ENCODE assay signal across 8 cellular contexts in the genomic region with DNA sequence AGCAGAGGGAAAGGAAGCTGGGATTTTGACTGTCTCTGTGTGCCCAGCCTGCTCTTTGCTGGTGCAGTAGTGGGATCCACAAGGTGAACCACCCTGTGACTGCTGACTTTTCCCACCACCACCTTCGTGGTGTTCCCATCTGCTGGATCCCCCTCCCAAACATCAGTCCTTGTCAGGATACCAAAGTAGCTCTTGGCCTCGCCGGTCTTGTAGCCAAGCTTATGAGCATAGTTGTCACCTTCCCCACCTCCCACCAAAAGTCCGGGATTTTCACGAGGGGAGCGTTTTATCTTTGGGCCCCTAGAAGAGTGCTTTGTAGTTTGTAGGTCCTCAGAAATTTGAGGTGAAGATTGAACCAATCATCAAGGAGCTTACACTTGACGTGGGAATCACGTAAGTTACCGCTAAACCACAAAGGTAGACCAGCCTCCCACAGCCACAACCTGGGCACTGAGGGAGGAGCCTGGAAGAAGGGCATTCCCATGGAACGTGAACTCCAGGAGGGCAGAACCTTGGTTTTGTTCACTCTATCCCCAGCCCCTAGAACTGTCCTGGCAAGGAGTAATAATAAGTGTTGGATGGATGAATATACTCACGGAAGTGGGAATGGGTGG. TPM values are rescaled to one million over a fixed set of nuclear protein-coding genes. Genes with fewer than 3 reads are reported as not detected.
DNase-seq lines count a peak whose midpoint lies in the region; ATAC-seq, FAIRE-seq and TF ChIP-seq lines count a peak whose summit lies in the region.

No MANE protein-coding gene starts in this region.

- FAIRE-seq in GM19239 (lab: Jason Lieb, UNC), result no peak

- peak overlapping the region; percentile 57 for H3K27ac Mint-ChIP-seq in activated naive CD8-positive, alpha-beta T cell treated with anti-CD3 and anti-CD28 coated beads, Interleukin-2, amount 10 ng/mL, durations not matched to agents 7 days and 5 days

- H3K27me3 ChIP-seq in heart left ventricle, result no peaks in the 10 kb centered on the region
- no peaks in the 10 kb centered on the region for H3K27me3 ChIP-seq in right atrium auricular region
- no peaks in the 10 kb centered on the region for H3K27me3 ChIP-seq in mesenchymal stem cell (ENCODE audit: control insufficient read depth in 1 of 2, insufficient read depth in 1 of 2, low read length in 2 of 2)
- H3K27me3 ChIP-seq in upper lobe of left lung, result no peaks in the 10 kb centered on the region

- ATAC-seq in heart left ventricle, result no peak
- no peak for ATAC-seq in activated naive CD8-positive, alpha-beta T cell treated with anti-CD3 and anti-CD28 coated beads, Interleukin-2, amount 10 ng/mL, durations not matched to agents 7 days and 5 days (ENCODE audit: low read depth)
- no peak for ATAC-seq in upper lobe of left lung (ENCODE audit: low FRiP score in 2 of 2)

- H3K4me1 ChIP-seq in heart left ventricle (peaks cover 2 to 62% (median 35%) of the 10 kb centered on the region in 12 donors), right atrium auricular region (peaks cover 0 to 42% of the 10 kb centered on the region in 2 donors), mesenchymal stem cell (ENCODE audit: control insufficient read depth, insufficient read depth, low read depth, low read length) (peaks cover 20% of the 10 kb centered on the region), upper lobe of left lung (peaks cover 33 to 53% (median 38%) of the 10 kb centered on the region in 4 donors)

- H2BK120ac ChIP-seq in mesenchymal stem cell (ENCODE audit: low read depth, low read length), result no peak overlapping the region

- H3K4ac ChIP-seq in mesenchymal stem cell (ENCODE audit: low read depth in 1 of 2, low read length in 2 of 2), result peak overlapping the region in 1 of 2 experiments; percentile 17

- no peak overlapping the region for H3K18ac ChIP-seq in mesenchymal stem cell (ENCODE audit: low read depth in 1 of 2, low read length in 2 of 2)

- peak overlapping the region; percentile 79 for H3K4me3 Mint-ChIP-seq in activated naive CD8-positive, alpha-beta T cell treated with anti-CD3 and anti-CD28 coated beads, Interleukin-2, amount 10 ng/mL, durations not matched to agents 7 days and 5 days

- H2BK12ac ChIP-seq in mesenchymal stem cell (ENCODE audit: low read length in 2 of 2), result peak overlapping the region in 1 of 2 experiments; percentile 68

- WGBS in heart left ventricle, 4 donors, result 75 to 76% (median 76%) methylated on average over 11 of the region's 11 CpGs
- 97% methylated on average over 10 of the region's 11 CpGs for WGBS in mesenchymal stem cell
- 64 to 68% methylated on average over 9 to 11 of the region's 11 CpGs for WGBS in upper lobe of left lung, 2 donors

- peaks cover 0 to 13% (median 8%) of the 10 kb centered on the region in 9 donors for H3K36me3 ChIP-seq in heart left ventricle
- peaks cover 8% of the 10 kb centered on the region for H3K36me3 ChIP-seq in right atrium auricular region
- peaks cover 22 to 24% of the 10 kb centered on the region in 2 experiments for H3K36me3 ChIP-seq in mesenchymal stem cell (ENCODE audit: control insufficient read depth in 1 of 2, insufficient read depth in 2 of 2, low read depth in 1 of 2, low read length in 2 of 2)
- H3K36me3 ChIP-seq in upper lobe of left lung, result peaks cover 0 to 8% (median 3%) of the 10 kb centered on the region in 4 donors

- H2BK5ac ChIP-seq in mesenchymal stem cell (ENCODE audit: low read depth, low read length, poor library complexity, severe bottlenecking), result no peak overlapping the region

- peak overlapping the region in 11 of 12 donors; percentile 72 to 97 (median 84) for H3K4me3 ChIP-seq in heart left ventricle
- H3K4me3 ChIP-seq in right atrium auricular region, result peak overlapping the region in 1 of 2 donors; percentile 78
- peak overlapping the region in 1 of 2 experiments; percentile 94 for H3K4me3 ChIP-seq in mesenchymal stem cell (ENCODE audit: insufficient read depth in 1 of 2, low read depth in 1 of 2, low read length in 2 of 2)
- H3K4me3 ChIP-seq in upper lobe of left lung, result peak overlapping the region in 3 of 4 donors; percentile 87 to 97 (median 97)

- no peak for DNase-seq in heart left ventricle
- DNase-seq in right atrium auricular region (ENCODE audit: low spot score), result no peak
- DNase-seq in activated naive CD8-positive, alpha-beta T cell treated with anti-CD3 and anti-CD28 coated beads, Interleukin-2, amount 10 ng/mL, durations not matched to agents 7 days and 5 days, result no peak
- DNase-seq in mesenchymal stem cell, result no peak
- peak in 1 of 2 donors; percentile 19 for DNase-seq in upper lobe of left lung
- DNase-seq in hypothalamus (lab: John Stamatoyannopoulos, UW), result no peak
- DNase-seq in GM19239 (ENCODE audit: insufficient read length, low spot score), result no peak
- no peak for DNase-seq in HuH-7 (ENCODE audit: low spot score)

- no peaks in the 10 kb centered on the region for H3K9me3 Mint-ChIP-seq in activated naive CD8-positive, alpha-beta T cell treated with anti-CD3 and anti-CD28 coated beads, Interleukin-2, amount 10 ng/mL, durations not matched to agents 7 days and 5 days

- no peak overlapping the region for H4K8ac ChIP-seq in mesenchymal stem cell (ENCODE audit: low read length)

- H2AK5ac ChIP-seq in mesenchymal stem cell (ENCODE audit: low read length, severe bottlenecking), result peak overlapping the region; percentile 41

- H3K79me1 ChIP-seq in mesenchymal stem cell (replicated peaks; ENCODE audit: low read length, poor library complexity, severe bottlenecking), result peaks cover 26% of the 10 kb centered on the region

- POLR2A ChIA-PET in activated naive CD8-positive, alpha-beta T cell treated with anti-CD3 and anti-CD28 coated beads, Interleukin-2, amount 10 ng/mL, durations not matched to agents 7 days and 5 days (lab: Charles Lee), result interaction anchor here (0.5 to 7.2 kb wide), 9 partner anchors 11 to 280 kb away, joined by 3 to 110 read pairs (median 4); a partner anchor contains a TSS

- H3K36me3 Mint-ChIP-seq in activated naive CD8-positive, alpha-beta T cell treated with anti-CD3 and anti-CD28 coated beads, Interleukin-2, amount 10 ng/mL, durations not matched to agents 7 days and 5 days, result peaks cover 13% of the 10 kb centered on the region

- H2BK15ac ChIP-seq in mesenchymal stem cell (ENCODE audit: low read depth, poor library complexity, severe bottlenecking), result no peak overlapping the region

- H3K4me2 ChIP-seq in mesenchymal stem cell (ENCODE audit: low read length, poor library complexity, severe bottlenecking), result no peak overlapping the region

- no peak overlapping the region for H3K14ac ChIP-seq in mesenchymal stem cell (ENCODE audit: low read length in 2 of 2)

- no peaks in the 10 kb centered on the region for H3K27me3 Mint-ChIP-seq in activated naive CD8-positive, alpha-beta T cell treated with anti-CD3 and anti-CD28 coated beads, Interleukin-2, amount 10 ng/mL, durations not matched to agents 7 days and 5 days

- H2AFZ ChIP-seq in mesenchymal stem cell (ENCODE audit: low read depth, low read length), result no peak overlapping the region

- no peak overlapping the region for H4K91ac ChIP-seq in mesenchymal stem cell (ENCODE audit: low read length)

- H3K23ac ChIP-seq in mesenchymal stem cell (ENCODE audit: low read length in 2 of 2), result no peak overlapping the region

- H3K9ac ChIP-seq in mesenchymal stem cell (ENCODE audit: low read length), result peak overlapping the region; percentile 93

- H3K9me3 ChIP-seq in heart left ventricle (no peaks in the 10 kb centered on the region), right atrium auricular region (no peaks in the 10 kb centered on the region), mesenchymal stem cell (ENCODE audit: control insufficient read depth, low read length) (no peaks in the 10 kb centered on the region), upper lobe of left lung (no peaks in the 10 kb centered on the region)

- H3K27ac ChIP-seq in heart left ventricle, result peak overlapping the region in 9 of 12 donors; percentile 93 to 99 (median 96)
- peak overlapping the region in 1 of 2 donors; percentile 88 for H3K27ac ChIP-seq in right atrium auricular region
- H3K27ac ChIP-seq in mesenchymal stem cell (ENCODE audit: low read length, poor library complexity, severe bottlenecking), result no peak overlapping the region
- H3K27ac ChIP-seq in upper lobe of left lung, result peak overlapping the region; percentile 87 to 92 (median 91)

- TF ChIP-seq EP300 in upper lobe of left lung (IDR thresholded peaks at IDR 0.05), result no peak

- intact Hi-C loops in heart left ventricle (cut with DNase I), result loop anchor here in 4 of 10 donors (10.0 kb wide), 2 partner anchors 275 to 285 kb away; a partner anchor contains a TSS

- peaks cover 46% of the 10 kb centered on the region for H3K4me1 Mint-ChIP-seq in activated naive CD8-positive, alpha-beta T cell treated with anti-CD3 and anti-CD28 coated beads, Interleukin-2, amount 10 ng/mL, durations not matched to agents 7 days and 5 days

- TF ChIP-seq CTCF in heart left ventricle (IDR thresholded peaks at IDR 0.05), result no peak
- TF ChIP-seq CTCF in right atrium auricular region (IDR thresholded peaks at IDR 0.05), result no peak
- TF ChIP-seq CTCF in upper lobe of left lung (IDR thresholded peaks at IDR 0.05), result no peak

- TF ChIP-seq POLR2A in heart left ventricle (IDR thresholded peaks at IDR 0.05), result no peak
- no peak for TF ChIP-seq POLR2A in upper lobe of left lung (IDR thresholded peaks at IDR 0.05)

RNA-seq across cellular contexts. Expression of a gene that starts 0.9 kb away (rescaled TPM):
- total RNA-seq in heart left ventricle (10 to 100 TPM; 29.5 to 64.0 (median 36.9) TPM), right atrium auricular region (10 to 100 TPM; 55.9 to 62.3 TPM), upper lobe of left lung (10 to 100 TPM; 40.4 to 86.5 (median 55.5) TPM)
- 10 to 100 TPM; 68.1 to 69.0 TPM for polyA plus RNA-seq in heart left ventricle
- 10 to 100 TPM; 49.3 to 49.8 TPM for total RNA-seq in activated naive CD8-positive, alpha-beta T cell treated with anti-CD3 and anti-CD28 coated beads, Interleukin-2, amount 10 ng/mL, durations not matched to agents 7 days and 5 days
- 36.8 TPM for polyA plus RNA-seq in mesenchymal stem cell (2013, experiment 1 of 2)
- polyA plus RNA-seq in mesenchymal stem cell (2013, experiment 2 of 2), result 37.3 TPM

RNA-seq across cellular contexts. Expression of a gene that starts 36.7 kb away (rescaled TPM):
- total RNA-seq in heart left ventricle (under 1 TPM in 7 of 9 donors, not detected in 2; 0.21 to 0.95 (median 0.56) TPM), right atrium auricular region (under 1 TPM; 0.16 to 0.19 TPM), upper lobe of left lung (1 to 10 TPM in 1 of 6 donors, under 1 TPM in 4, not detected in 1; 0.10 to 1.0 (median 0.30) TPM)
- under 1 TPM; 0.03 to 0.11 TPM for polyA plus RNA-seq in heart left ventricle
- 1 to 10 TPM; 1.4 to 2.2 TPM for total RNA-seq in activated naive CD8-positive, alpha-beta T cell treated with anti-CD3 and anti-CD28 coated beads, Interleukin-2, amount 10 ng/mL, durations not matched to agents 7 days and 5 days
- polyA plus RNA-seq in mesenchymal stem cell (2013, experiment 1 of 2), result 0.01 TPM
- 0.04 TPM for polyA plus RNA-seq in mesenchymal stem cell (2013, experiment 2 of 2)
